17 cellular contexts compared by ENCODE assay signal in genomic region chr2:4653989-4654388, GRCh38.
"Had no signal": no experiment of that assay in that cellular context is flagged by ENCODE, and none has a peak within 500 bp of the region (broad histone marks: within the 10 kb centered on the region; RNA-seq: fewer than 3 reads in every experiment).

No MANE protein-coding gene starts in this region.

- H3K4me3 ChIP-seq: cardiac muscle cell, coronary artery, gastroesophageal sphincter, hepatocyte, stomach, thoracic aorta, uterus had no signal

- H3K9me3 ChIP-seq: gastroesophageal sphincter, neutrophil, thoracic aorta, uterus had no signal

- H3K27ac ChIP-seq: cardiac muscle cell, coronary artery, epithelial cell of prostate, gastroesophageal sphincter, hepatocyte, neutrophil, stomach, thoracic aorta, uterus had no signal

- H3K27me3 ChIP-seq: cardiac muscle cell, gastroesophageal sphincter, hepatocyte, neutrophil, stomach, uterus had no signal

- H3K4me1 ChIP-seq: gastroesophageal sphincter, stomach, uterus had no signal

- DNase-seq: activated CD4-positive, alpha-beta T cell treated with anti-CD3 and anti-CD28 coated beads for 4 hours; activated naive CD4-positive, alpha-beta T cell treated with anti-CD3 and anti-CD28 coated beads, Interleukin-2, amount 10 ng/mL, durations not matched to agents 7 days and 5 days; effector CD4-positive, alpha-beta T cell; kidney; posterior cingulate gyrus; small intestine; stomach; T-helper 9 cell; uterus had no signal

- ATAC-seq: activated T-helper 17 cell treated with anti-CD3 and anti-CD28 coated beads, Interleukin-2, amount 50 U/mL, for 72 hours; gastroesophageal sphincter had no signal

- H3K36me3 ChIP-seq: cardiac muscle cell, gastroesophageal sphincter, neutrophil, stomach, thoracic aorta, uterus had no signal
